ENCODE assay signal across 22 cellular contexts in the genomic region with DNA sequence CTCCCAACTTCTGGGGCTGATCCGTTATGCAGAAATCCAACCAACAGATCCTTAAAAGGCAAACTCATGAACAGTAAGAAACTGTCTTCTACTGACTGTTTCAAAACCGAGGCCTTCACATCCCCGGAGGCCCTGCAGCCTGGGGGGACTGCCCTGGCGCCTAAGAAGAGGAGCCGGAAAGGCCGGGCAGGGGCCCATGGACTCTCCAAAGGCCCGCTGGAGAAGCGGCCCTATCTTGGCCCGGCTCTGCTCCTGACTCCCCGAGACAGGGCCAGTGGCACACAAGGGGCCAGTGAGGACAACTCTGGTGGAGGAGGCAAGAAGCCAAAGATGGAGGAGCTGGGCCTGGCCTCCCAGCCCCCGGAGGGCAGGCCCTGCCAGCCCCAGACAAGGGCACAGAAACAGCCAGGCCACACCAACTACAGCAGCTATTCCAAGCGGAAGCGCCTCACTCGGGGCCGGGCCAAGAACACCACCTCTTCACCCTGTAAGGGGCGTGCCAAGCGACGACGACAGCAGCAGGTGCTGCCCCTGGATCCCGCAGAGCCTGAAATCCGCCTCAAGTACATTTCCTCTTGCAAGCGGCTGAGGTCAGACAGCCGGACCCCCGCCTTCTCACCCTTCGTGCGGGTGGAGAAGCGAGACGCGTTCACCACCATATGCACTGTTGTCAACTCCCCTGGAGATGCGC. TPM values are rescaled to one million over a fixed set of nuclear protein-coding genes. Genes with fewer than 3 reads are reported as not detected.
A peak's percentile ranks its signal among the peaks of the same experiment; 100 is the strongest.
DNase-seq lines count a peak whose midpoint lies in the region; ATAC-seq and TF ChIP-seq lines count a peak whose summit lies in the region.
"Had no signal": no experiment of that assay in that cellular context is flagged by ENCODE, and none has a peak within 500 bp of the region (broad histone marks: within the 10 kb centered on the region; RNA-seq: fewer than 3 reads in every experiment).

No MANE protein-coding gene starts in this region.

- TF ChIP-seq CTCF in PC-3 (conservative IDR thresholded peaks at IDR 0.05; ENCODE audit: low read depth, low read length) (no peak), heart left ventricle (IDR thresholded peaks at IDR 0.05) (no peak), WERI-Rb-1 (IDR thresholded peaks at IDR 0.05; ENCODE audit: low read depth, low read length) (no peak)

- no peaks in the 10 kb centered on the region for H3F3A ChIP-seq in PC-3 (ENCODE audit: low read length, unreplicated experiment)

- H3K27ac ChIP-seq in BLaER1 treated with 17β-estradiol and CSF1 and Interleukin-3, amounts not matched to agents 10 nM and 100 nM, result peak overlapping the region in 4 of 11 experiments; percentile 25 to 59 (median 50); a peak in 6 of 22 replicates
- H3K27ac ChIP-seq in PC-3 (ENCODE audit: low read length) (no peak overlapping the region), heart left ventricle (peak overlapping the region in 3 of 12 donors; percentile 22 to 56 (median 34)), WERI-Rb-1 (no peak overlapping the region)
- H3K27ac ChIP-seq: GM23248, SK-N-MC had no signal

- H3K4me2 ChIP-seq in BLaER1 treated with 17β-estradiol and CSF1 and Interleukin-3, amounts not matched to agents 10 nM and 100 nM, result peak overlapping the region; percentile 28 to 86 (median 70)
- H3K4me2 ChIP-seq in PC-3 (ENCODE audit: low read length), result no peak overlapping the region

- H3K4me1 ChIP-seq in BLaER1 treated with 17β-estradiol and CSF1 and Interleukin-3, amounts not matched to agents 10 nM and 100 nM, result peaks cover 20 to 75% (median 63%) of the 10 kb centered on the region in 10 experiments
- H3K4me1 ChIP-seq in PC-3 (ENCODE audit: insufficient read depth, low read length), result no peaks in the 10 kb centered on the region
- H3K4me1 ChIP-seq in heart left ventricle, result peaks cover 5 to 32% (median 20%) of the 10 kb centered on the region in 12 donors

- intact Hi-C loops in PC-3 (cut with micrococcal nuclease), result no loop called here
- intact Hi-C loops in heart left ventricle (cut with DNase I), result no loop called here
- intact Hi-C loops in left colon (cut with DNase I, micrococcal nuclease), result no loop called here

- CTCF ChIA-PET in PC-3 (lab: Charles Lee), result no interaction called here

- ATAC-seq in PC-3 (no peak), heart left ventricle (peak; percentile 6 to 36 (median 31)), left colon (no peak)

- peaks cover 42 to 91% (median 83%) of the 10 kb centered on the region in 11 experiments for H3K36me3 ChIP-seq in BLaER1 treated with 17β-estradiol and CSF1 and Interleukin-3, amounts not matched to agents 10 nM and 100 nM
- H3K36me3 ChIP-seq in PC-3 (ENCODE audit: low read depth, low read length), result peaks cover 15% of the 10 kb centered on the region
- H3K36me3 ChIP-seq in heart left ventricle, result peaks cover 0 to 70% (median 45%) of the 10 kb centered on the region in 9 donors
- peaks cover 86% of the 10 kb centered on the region for H3K36me3 ChIP-seq in WERI-Rb-1
- H3K36me3 ChIP-seq: MG63 had no signal

- no peaks in the 10 kb centered on the region for H3K9me2 ChIP-seq in PC-3 (replicated peaks; ENCODE audit: low read length)

- no peak overlapping the region for H2AFZ ChIP-seq in PC-3 (ENCODE audit: low read length)
- H2AFZ ChIP-seq: GM23248 had no signal

- 81 to 85% (median 83%) methylated on average over 28 to 30 of the region's 30 CpGs for WGBS in heart left ventricle, 4 donors

- no peaks in the 10 kb centered on the region for H3K9me3 ChIP-seq in BLaER1 treated with 17β-estradiol and CSF1 and Interleukin-3, amounts not matched to agents 10 nM and 100 nM (replicated peaks in 1 of 11)
- H3K9me3 ChIP-seq in PC-3 (ENCODE audit: low read length) (no peaks in the 10 kb centered on the region), heart left ventricle (no peaks in the 10 kb centered on the region), WERI-Rb-1 (ENCODE audit: severe bottlenecking) (no peaks in the 10 kb centered on the region)
- H3K9me3 ChIP-seq: MG63 had no signal

- H3K9ac ChIP-seq in BLaER1 treated with 17β-estradiol and CSF1 and Interleukin-3, amounts not matched to agents 10 nM and 100 nM, result peak overlapping the region in 7 of 11 experiments; percentile 0 to 56 (median 40); a peak in 10 of 22 replicates
- no peak overlapping the region for H3K9ac ChIP-seq in PC-3 (ENCODE audit: low read length)
- H3K9ac ChIP-seq: GM23248 had no signal

- DNase-seq in 8988T (peak; percentile 34), PC-3 (no peak), heart left ventricle (no peak), NCI-H2029 treated with DMSO at 0.1 percent for 48 hours (lab: John Stamatoyannopoulos, UW) (no peak), left colon (no peak), NCI-H128 (lab: John Stamatoyannopoulos, UW; ENCODE audit: unreplicated experiment) (no peak), WERI-Rb-1 (no peak)
- DNase-seq: ACHN; GDM1; GM23248; Kasumi-1; MG63; NCI-H1048; NCI-H1436 treated with DMSO at 0.1 percent for 48 hours; NCI-H2081; NCI-H2171 treated with DMSO at 0.1 percent for 48 hours; NCI-H446; NCI-H69; NK-92 treated with Interleukin-12 subunit alpha and Interleukin-12 subunit beta, amount 100 ng/mL, for 24 hours; SHP77 had no signal

- no peak overlapping the region for H3K4me3 ChIP-seq in BLaER1 treated with 17β-estradiol and CSF1 and Interleukin-3, amounts not matched to agents 10 nM and 100 nM
- no peak overlapping the region for H3K4me3 ChIP-seq in PC-3 (ENCODE audit: low read length)
- H3K4me3 ChIP-seq in heart left ventricle, result no peak overlapping the region
- no peak overlapping the region for H3K4me3 ChIP-seq in WERI-Rb-1 (ENCODE audit: low read depth, low read length)
- H3K4me3 ChIP-seq: GM23248, MG63, SK-N-MC had no signal

- TF ChIP-seq POLR2A in heart left ventricle (IDR thresholded peaks at IDR 0.05), result no peak

- 0 out of 22 replicates have a peak, but pooled peaks cover 0 to 5% (median 0%) of the 10 kb centered on the region in 11 experiments for H3K27me3 ChIP-seq in BLaER1 treated with 17β-estradiol and CSF1 and Interleukin-3, amounts not matched to agents 10 nM and 100 nM
- no peaks in the 10 kb centered on the region for H3K27me3 ChIP-seq in PC-3 (ENCODE audit: low read length)
- no peaks in the 10 kb centered on the region for H3K27me3 ChIP-seq in heart left ventricle
- no peaks in the 10 kb centered on the region for H3K27me3 ChIP-seq in WERI-Rb-1 (ENCODE audit: insufficient read depth, low read depth, severe bottlenecking)
- H3K27me3 ChIP-seq: MG63 had no signal

- POLR2A ChIA-PET in PC-3 (lab: Charles Lee; ENCODE audit: unreplicated experiment), result no interaction called here

- H4K20me1 ChIP-seq in BLaER1 treated with 17β-estradiol and CSF1 and Interleukin-3, amounts not matched to agents 10 nM and 100 nM, result peaks cover 65 to 100% (median 96%) of the 10 kb centered on the region in 11 experiments
- H4K20me1 ChIP-seq in PC-3 (ENCODE audit: low read length), result no peaks in the 10 kb centered on the region

- BruUV-seq in PC-3 (replicated peaks; lab: Mats Ljungman, UMichigan), result TSS peak; percentile 5

- H3K79me2 ChIP-seq in PC-3 (ENCODE audit: low read length), result no peaks in the 10 kb centered on the region

RNA-seq across cellular contexts. Expression of a gene that starts 39.5 kb away (rescaled TPM):
- total RNA-seq in PC-3 (2014; rRNA removed), result 167 and 194 TPM in 2 replicates
- 10 to 100 TPM; 12.8 to 55.2 (median 17.8) TPM for total RNA-seq in heart left ventricle
- polyA plus RNA-seq in heart left ventricle, result 10 to 100 TPM; 22.1 to 41.0 TPM
- total RNA-seq in left colon, result 100 to 1,000 TPM; 125 to 161 TPM

Comparison
In these comparisons a context has a peak if more than half of its experiments do, and no peak if none do; other contexts are left out.
1. ATAC-seq: peak in heart left ventricle (4 of 4); none in PC-3 (single experiment) and left colon (single experiment).